In genomic region chr16:28092721-28093382, GRCh38 we compare ENCODE assay signal across 1 cellular context.
TF ChIP-seq lines count a peak whose summit lies in the region.

No MANE protein-coding gene starts in this region.

TF ChIP-seq in HEK293, 187 proteins besides CTCF, POLR2A, EP300 and RAD21 (continued from another document):
- TF ChIP-seq AEBP2 (tag by site-specific recombination; IDR thresholded peaks at IDR 0.05; ENCODE audit: borderline replicate concordance) (no peak), ZNF639 (tag by site-specific recombination; IDR thresholded peaks at IDR 0.05) (no peak), SCRT2 (tag by site-specific recombination; IDR thresholded peaks at IDR 0.05) (peak; percentile 64), TCF7L2 (IDR thresholded peaks at IDR 0.05; ENCODE audit: borderline replicate concordance, low read depth, low read length) (no peak), ZNF791 (tag by site-specific recombination; IDR thresholded peaks at IDR 0.05) (no peak), ZNF148 (tag by site-specific recombination; IDR thresholded peaks at IDR 0.05; ENCODE audit: borderline replicate concordance) (no peak), ZNF221 (tag by site-specific recombination; IDR thresholded peaks at IDR 0.05; ENCODE audit: borderline replicate concordance) (no peak), ZNF114 (tag by site-specific recombination; IDR thresholded peaks at IDR 0.05) (no peak), ZBTB7A (tag by site-specific recombination; IDR thresholded peaks at IDR 0.05; ENCODE audit: low read depth) (no peak), ZBTB49 (tag by site-specific recombination; IDR thresholded peaks at IDR 0.05; ENCODE audit: low read depth) (no peak), ZNF660 (tag by site-specific recombination; IDR thresholded peaks at IDR 0.05) (no peak), ZNF214 (tag by site-specific recombination; IDR thresholded peaks at IDR 0.05; ENCODE audit: borderline replicate concordance) (no peak), SCRT1 (tag by site-specific recombination; IDR thresholded peaks at IDR 0.05; ENCODE audit: borderline replicate concordance) (peak; percentile 65; the same call in 1 of the 2 replicates), ZNF692 (tag by site-specific recombination; IDR thresholded peaks at IDR 0.05) (no peak), ZFP3 (tag by site-specific recombination; IDR thresholded peaks at IDR 0.05; ENCODE audit: low read depth) (no peak), ZNF510 (tag by site-specific recombination; IDR thresholded peaks at IDR 0.05; ENCODE audit: insufficient replicate concordance) (no peak), ZNF501 (tag by site-specific recombination; IDR thresholded peaks at IDR 0.05) (no peak), ZNF837 (tag by site-specific recombination; IDR thresholded peaks at IDR 0.05) (no peak)
